10 cellular contexts compared by ENCODE assay signal in genomic region chr7:46930336-46930735, GRCh38.
DNase-seq lines count a peak whose midpoint lies in the region; ATAC-seq, FAIRE-seq and TF ChIP-seq lines count a peak whose summit lies in the region.
"Had no signal": no experiment of that assay in that cellular context is flagged by ENCODE, and none has a peak within 500 bp of the region (broad histone marks: within the 10 kb centered on the region; RNA-seq: fewer than 3 reads in every experiment).

No MANE protein-coding gene starts in this region.

- no TSS peak for BruUV-seq in GM12878 (replicated peaks; lab: Mats Ljungman, UMichigan)

- no peak overlapping the region for H3K4me2 ChIP-seq in GM12878 (ENCODE audit: control insufficient read depth, insufficient read depth)

- TF ChIP-seq EP300 in GM12878 (IDR thresholded peaks at IDR 0.05; ENCODE audit: borderline replicate concordance in 1 of 2, control insufficient read depth in 1 of 2, low read depth in 2 of 2, low read length in 2 of 2): no peak

- no peaks in the 10 kb centered on the region for H3K36me3 ChIP-seq in GM12878 (ENCODE audit: control insufficient read depth in 2 of 2, insufficient read depth in 2 of 2, low read length in 1 of 2)

- TF ChIP-seq CTCF in AG09309 (IDR thresholded peaks at IDR 0.05; ENCODE audit: control insufficient read depth, insufficient read depth, low read depth, low read length, missing control alignments) (no peak), GM12878 (IDR thresholded peaks at IDR 0.05 in 2 of 3, conservative IDR thresholded peaks at IDR 0.05 in 1 of 3; ENCODE audit: control insufficient read depth in 2 of 3, extremely low read depth in 1 of 3, insufficient read depth in 1 of 3, low read depth in 3 of 3, low read length in 3 of 3) (no peak)

- H3K9me3 ChIP-seq in GM12878 (replicated peaks; ENCODE audit: control insufficient read depth, insufficient read depth, low read length): no peaks in the 10 kb centered on the region

- RAD21 ChIA-PET in GM12878 (lab: Charles Lee; ENCODE audit: unreplicated experiment): no interaction called here

- peak; percentile 58 for ATAC-seq in GM12878

- no peaks in the 10 kb centered on the region for H3K27me3 ChIP-seq in GM12878 (replicated peaks in 1 of 2; ENCODE audit: control insufficient read depth in 2 of 2, insufficient read depth in 2 of 2, low read length in 1 of 2)

- CTCF ChIA-PET in GM12878 (lab: Yijun Ruan, JAX): no interaction called here

- POLR2A ChIA-PET in GM12878 (lab: Charles Lee): no interaction called here

- no peak overlapping the region for H3K27ac ChIP-seq in GM12878 (ENCODE audit: control insufficient read depth, insufficient read depth)
- H3K27ac ChIP-seq: SK-N-MC had no signal

- FAIRE-seq in GM12878 (lab: Jason Lieb, UNC): no peak

- no peak overlapping the region for H2AFZ ChIP-seq in GM12878 (ENCODE audit: control insufficient read depth, low read depth, low read length)

- H3K4me1 ChIP-seq in GM12878 (ENCODE audit: control insufficient read depth, insufficient read depth, low read length): no peaks in the 10 kb centered on the region

- peak; percentile 93 for DNase-seq in AG09309 (ENCODE audit: low read depth)
- DNase-seq in HT1080 (ENCODE audit: low read depth): peak; percentile 91
- no peak for DNase-seq in GM12878 (ENCODE audit: low read depth, low spot score)
- peak; percentile 92 for DNase-seq in kidney tubule cell (ENCODE audit: low spot score)
- DNase-seq in RPMI8226: no peak
- DNase-seq in NCI-H146 treated with DMSO at 0.1 percent for 48 hours (lab: John Stamatoyannopoulos, UW; ENCODE audit: unreplicated experiment): no peak
- no peak for DNase-seq in SKM-1 (lab: John Stamatoyannopoulos, UW; ENCODE audit: unreplicated experiment)
- DNase-seq in activated CD4-positive, CD25-positive, alpha-beta regulatory T cell (lab: John Stamatoyannopoulos, UW): no peak
- DNase-seq: stimulated activated CD4-positive, alpha-beta T cell treated with anti-CD3 and anti-CD28 coated beads, Interleukin-12 subunit alpha, Interleukin-12 subunit beta, amount 100 ng/mL, for 4 hours had no signal

- no peaks in the 10 kb centered on the region for H4K20me1 ChIP-seq in GM12878 (ENCODE audit: control insufficient read depth, insufficient read depth)

- H3K4me3 ChIP-seq in AG09309 (ENCODE audit: control insufficient read depth, low read depth, low read length): no peak overlapping the region
- no peak overlapping the region for H3K4me3 ChIP-seq in GM12878
- H3K4me3 ChIP-seq: SK-N-MC had no signal

- 78% methylated on average over 2 of the region's 3 CpGs for WGBS in GM12878 (ENCODE audit: insufficient coverage, insufficient replicate concordance, low lambda C conversion rate, missing lambda C conversion rate)

- no peak for TF ChIP-seq POLR2A in GM12878 (IDR thresholded peaks at IDR 0.05; ENCODE audit: low read depth, low read length)

- TF ChIP-seq RAD21 in GM12878 (IDR thresholded peaks at IDR 0.05; ENCODE audit: insufficient read depth, low read depth, low read length): no peak

- no peak overlapping the region for H3K9ac ChIP-seq in GM12878 (ENCODE audit: control insufficient read depth, insufficient read depth, low read length)

- SMC1A ChIA-PET in GM12878 (lab: Charles Lee; ENCODE audit: uncharacterized antibody, unreplicated experiment): no interaction called here

- in situ Hi-C loops in GM12878 (cut with MboI): no loop called here

- intact Hi-C loops in GM12878 (cut with micrococcal nuclease; ENCODE audit: unreplicated experiment): no loop called here

- H3K79me2 ChIP-seq in GM12878 (ENCODE audit: control insufficient read depth, insufficient read depth, low read length): no peaks in the 10 kb centered on the region

TF ChIP-seq in GM12878, 131 proteins besides CTCF, POLR2A, EP300 and RAD21:
- TF ChIP-seq RAD51 (IDR thresholded peaks at IDR 0.05) (no peak), NFYA (IDR thresholded peaks at IDR 0.05; ENCODE audit: borderline replicate concordance, low read depth, low read length) (no peak), ATF7 (IDR thresholded peaks at IDR 0.05; ENCODE audit: low read depth) (no peak), JUNB (IDR thresholded peaks at IDR 0.05) (peak; percentile 21; the same call in 1 of the 2 replicates), KDM1A (IDR thresholded peaks at IDR 0.05; ENCODE audit: borderline replicate concordance) (no peak), TBL1XR1 (IDR thresholded peaks at IDR 0.05; ENCODE audit: low read depth, low read length) (no peak), RELA (IDR thresholded peaks at IDR 0.05; ENCODE audit: borderline replicate concordance, partially characterized antibody) (no peak), PKNOX1 (IDR thresholded peaks at IDR 0.05) (no peak), DPF2 (IDR thresholded peaks at IDR 0.05) (0 out of 2 replicates have a peak, but pooled peaks have one; percentile 34), NR2F1 (conservative IDR thresholded peaks at IDR 0.05) (no peak), FOXM1 (IDR thresholded peaks at IDR 0.05; ENCODE audit: low read depth, low read length) (no peak), ZZZ3 (IDR thresholded peaks at IDR 0.05; ENCODE audit: control insufficient read depth, insufficient read length, low read depth) (no peak)
TF ChIP-seq in GM12878: peak in this region for 2.

Comparison
In these comparisons a context has a peak if more than half of its experiments do, and no peak if none do; other contexts are left out.
1. DNase-seq: peak in AG09309 (single experiment), HT1080 (single experiment) and kidney tubule cell (single experiment); none in GM12878 (single experiment), RPMI8226 (single experiment), NCI-H146 treated with DMSO at 0.1 percent for 48 hours (single experiment), SKM-1 (single experiment) and activated CD4-positive, CD25-positive, alpha-beta regulatory T cell (0 of 4).